1 cellular context compared by ENCODE assay signal in genomic region chr6:108164815-108165706, GRCh38.
TF ChIP-seq lines count a peak whose summit lies in the region.

No MANE protein-coding gene starts in this region.

TF ChIP-seq in SK-N-SH treated with all-trans-retinoic acid at 6 μM for 48 hours, 23 proteins besides CTCF, POLR2A, EP300 and RAD21 (continued from another document):
- TF ChIP-seq, protein P1, sequence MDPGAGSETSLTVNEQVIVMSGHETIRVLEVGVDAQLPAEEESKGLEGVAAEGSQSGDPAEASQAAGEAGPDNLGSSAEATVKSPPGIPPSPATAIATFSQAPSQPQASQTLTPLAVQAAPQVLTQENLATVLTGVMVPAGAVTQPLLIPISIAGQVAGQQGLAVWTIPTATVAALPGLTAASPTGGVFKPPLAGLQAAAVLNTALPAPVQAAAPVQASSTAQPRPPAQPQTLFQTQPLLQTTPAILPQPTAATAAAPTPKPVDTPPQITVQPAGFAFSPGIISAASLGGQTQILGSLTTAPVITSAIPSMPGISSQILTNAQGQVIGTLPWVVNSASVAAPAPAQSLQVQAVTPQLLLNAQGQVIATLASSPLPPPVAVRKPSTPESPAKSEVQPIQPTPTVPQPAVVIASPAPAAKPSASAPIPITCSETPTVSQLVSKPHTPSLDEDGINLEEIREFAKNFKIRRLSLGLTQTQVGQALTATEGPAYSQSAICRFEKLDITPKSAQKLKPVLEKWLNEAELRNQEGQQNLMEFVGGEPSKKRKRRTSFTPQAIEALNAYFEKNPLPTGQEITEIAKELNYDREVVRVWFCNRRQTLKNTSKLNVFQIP (CRISPR knock-in tag; IDR thresholded peaks at IDR 0.05; ENCODE audit: borderline replicate concordance, low read depth), result no peak
- TF ChIP-seq ZFP30 (CRISPR knock-in tag; IDR thresholded peaks at IDR 0.05), result no peak
- no peak for TF ChIP-seq RARB (CRISPR knock-in tag; IDR thresholded peaks at IDR 0.05)
- TF ChIP-seq ZC3H10 (CRISPR knock-in tag; IDR thresholded peaks at IDR 0.05), result no peak
